In genomic region chr10:20059084-20059835, GRCh38 we compare ENCODE assay signal across 31 cellular contexts.
A peak's percentile ranks its signal among the peaks of the same experiment; 100 is the strongest.
DNase-seq lines count a peak whose midpoint lies in the region; ATAC-seq, FAIRE-seq and TF ChIP-seq lines count a peak whose summit lies in the region.
"Had no signal": no experiment of that assay in that cellular context is flagged by ENCODE, and none has a peak within 500 bp of the region (broad histone marks: within the 10 kb centered on the region; RNA-seq: fewer than 3 reads in every experiment).

No MANE protein-coding gene starts in this region.

- DNase-seq in HepG2 (ENCODE audit: low spot score): no peak
- peak; percentile 4 for DNase-seq in fibroblast of villous mesenchyme (ENCODE audit: low read depth)
- peak; percentile 71 for DNase-seq in myocyte (ENCODE audit: low read depth)
- DNase-seq in activated CD4-positive, alpha-beta T cell treated with anti-CD3 and anti-CD28 coated beads, Interleukin-2, amount 50 U/mL, for 4 hours: no peak
- no peak for DNase-seq in esophagus squamous epithelium (lab: John Stamatoyannopoulos, UW)
- DNase-seq: activated B cell treated with CpG ODN at 0.5 μM for 24 hours; activated CD8-positive, alpha-beta memory T cell treated with anti-CD3 and anti-CD28 coated beads, Interleukin-2, amount 50 U/mL, for 4 hours; body of pancreas; COR-L47; DMS79; effector CD8-positive, alpha-beta T cell; islet precursor cell; naive B cell; NCI-H1048; NCI-H2029; NCI-H345; nucleus accumbens; OCI-M1; spleen; stimulated activated CD4-positive, alpha-beta T cell treated with anti-CD3 and anti-CD28 coated beads, Interleukin-4, amount 100 ng/mL, for 1 hour; T-helper 9 cell had no signal

- TF ChIP-seq POLR2A in HepG2 (IDR thresholded peaks at IDR 0.05; ENCODE audit: insufficient read depth in 1 of 2, low read depth in 2 of 2, low read length in 2 of 2) (no peak), esophagus squamous epithelium (IDR thresholded peaks at IDR 0.05) (no peak)

- no peak overlapping the region for H3K4me2 ChIP-seq in HepG2 (ENCODE audit: low read depth, low read length)
- H3K4me2 ChIP-seq: BLaER1 treated with 17β-estradiol and CSF1 and Interleukin-3, amounts not matched to agents 10 nM and 100 nM had no signal

- 16% methylated on average over 3 of the region's 3 CpGs for WGBS in liver
- WGBS in HepG2 (ENCODE audit: low lambda C conversion rate): 19% methylated on average over 3 of the region's 3 CpGs
- WGBS in esophagus squamous epithelium, 2 donors: 23 to 28% methylated on average over 3 of the region's 3 CpGs

- CTCF ChIA-PET in HepG2 (lab: Yijun Ruan, JAX; ENCODE audit: low intra/inter-chr PET ratio, low total read pairs): no interaction called here

- H3K9me3 ChIP-seq in liver (ENCODE audit: control insufficient read depth in 4 of 4, low read length in 3 of 4): no peaks in the 10 kb centered on the region
- 0 out of 2 replicates have a peak, but pooled peaks cover under 1% of the 10 kb centered on the region for H3K9me3 ChIP-seq in HepG2 (ENCODE audit: low read length)
- H3K9me3 ChIP-seq in esophagus squamous epithelium: peaks cover 0 to 4% (median 0%) of the 10 kb centered on the region in 3 donors
- H3K9me3 ChIP-seq: body of pancreas, suprapubic skin had no signal

- H3K27me3 ChIP-seq in liver (ENCODE audit: control insufficient read depth in 4 of 4, insufficient read depth in 4 of 4, low read length in 3 of 4): no peaks in the 10 kb centered on the region
- H3K27me3 ChIP-seq in HepG2 (ENCODE audit: control insufficient read depth in 1 of 2, insufficient read depth in 2 of 2, low read length in 2 of 2): no peaks in the 10 kb centered on the region
- H3K27me3 ChIP-seq in esophagus squamous epithelium: no peaks in the 10 kb centered on the region
- H3K27me3 ChIP-seq: BLaER1 treated with 17β-estradiol and CSF1 and Interleukin-3, amounts not matched to agents 10 nM and 100 nM; body of pancreas; spleen; suprapubic skin had no signal

- POLR2A ChIA-PET in HepG2 (lab: Yijun Ruan, JAX): no interaction called here

- H3K4me1 ChIP-seq in liver (ENCODE audit: control insufficient read depth in 4 of 4, insufficient read depth in 4 of 4, low read length in 3 of 4) (peaks cover 4 to 22% (median 16%) of the 10 kb centered on the region in 4 donors), HepG2 (ENCODE audit: insufficient read depth, low read length) (no peaks in the 10 kb centered on the region), esophagus squamous epithelium (peaks cover 6 to 18% (median 9%) of the 10 kb centered on the region in 3 donors)
- H3K4me1 ChIP-seq: BLaER1 treated with 17β-estradiol and CSF1 and Interleukin-3, amounts not matched to agents 10 nM and 100 nM; body of pancreas; spleen had no signal

- H3K4me3 ChIP-seq in liver (ENCODE audit: low read depth in 1 of 3, low read length in 3 of 3) (no peak overlapping the region), HepG2 (replicated peaks in 1 of 3; ENCODE audit: insufficient read depth in 1 of 3, low read depth in 2 of 3, low read length in 3 of 3) (no peak overlapping the region), fibroblast of villous mesenchyme (ENCODE audit: low read depth, low read length) (no peak overlapping the region), esophagus squamous epithelium (no peak overlapping the region)
- H3K4me3 ChIP-seq: BLaER1 treated with 17β-estradiol and CSF1 and Interleukin-3, amounts not matched to agents 10 nM and 100 nM; body of pancreas; spleen; suprapubic skin had no signal

- TF ChIP-seq CTCF in liver (IDR thresholded peaks at IDR 0.05; ENCODE audit: low read depth, low read length, missing input control): no peak
- TF ChIP-seq CTCF in HepG2 (CRISPR knock-in tag; IDR thresholded peaks at IDR 0.05): no peak
- no peak for TF ChIP-seq CTCF in fibroblast of villous mesenchyme (IDR thresholded peaks at IDR 0.05; ENCODE audit: insufficient read depth, low read depth, low read length)
- TF ChIP-seq CTCF in esophagus squamous epithelium (IDR thresholded peaks at IDR 0.05): no peak

- H3K9ac ChIP-seq in liver (ENCODE audit: low read depth in 1 of 2, low read length in 2 of 2) (no peak overlapping the region), HepG2 (ENCODE audit: insufficient read depth, low read depth, low read length) (no peak overlapping the region)
- H3K9ac ChIP-seq: BLaER1 treated with 17β-estradiol and CSF1 and Interleukin-3, amounts not matched to agents 10 nM and 100 nM had no signal

- intact Hi-C loops in HepG2 (cut with micrococcal nuclease; ENCODE audit: unreplicated experiment): no loop called here
- intact Hi-C loops in esophagus squamous epithelium (cut with DNase I): no loop called here

- ATAC-seq in HepG2 (no peak), HG03108 (IDR thresholded peaks at IDR 0.05; ENCODE audit: unreplicated experiment) (no peak), GM19035 (IDR thresholded peaks at IDR 0.05; ENCODE audit: unreplicated experiment) (no peak)
- ATAC-seq: activated naive CD4-positive, alpha-beta T cell treated with anti-CD3 and anti-CD28 coated beads, Interleukin-2, amount 50 U/mL, for 72 hours; body of pancreas; stimulated activated memory B cell treated with anti-CD40 and anti-IgM and Interleukin-4, amounts not matched to agents 10 μg/mL and 1 μg/mL and 100 μg/mL, for 72 hours had no signal

- BruUV-seq in HepG2 (replicated peaks; lab: Mats Ljungman, UMichigan): no TSS peak

- H3K79me2 ChIP-seq in HepG2 (ENCODE audit: insufficient read depth, low read length): no peaks in the 10 kb centered on the region

- H3K36me3 ChIP-seq in liver (ENCODE audit: control insufficient read depth in 4 of 4, insufficient read depth in 3 of 4, low read depth in 1 of 4, low read length in 3 of 4) (no peaks in the 10 kb centered on the region), HepG2 (replicated peaks in 1 of 2; ENCODE audit: control insufficient read depth in 1 of 2, insufficient read depth in 2 of 2, low read length in 2 of 2) (no peaks in the 10 kb centered on the region), esophagus squamous epithelium (no peaks in the 10 kb centered on the region)
- H3K36me3 ChIP-seq: spleen, suprapubic skin had no signal

- no peaks in the 10 kb centered on the region for H4K20me1 ChIP-seq in HepG2 (ENCODE audit: insufficient read depth, low read length)

- H3K27ac ChIP-seq in liver (ENCODE audit: low read depth in 1 of 2, low read length in 2 of 2) (peak overlapping the region; percentile 48 to 67), HepG2 (ENCODE audit: extremely low read length, insufficient read depth, low read length) (no peak overlapping the region), esophagus squamous epithelium (peak overlapping the region in 2 of 4 donors; percentile 9 to 31)
- H3K27ac ChIP-seq: BLaER1 treated with 17β-estradiol and CSF1 and Interleukin-3, amounts not matched to agents 10 nM and 100 nM; body of pancreas; spleen; suprapubic skin had no signal

- no peak overlapping the region for H2AFZ ChIP-seq in HepG2 (ENCODE audit: low read length)

- in situ Hi-C loops in HepG2 (cut with HindIII; ENCODE audit: extremely low pct_ligation_motif_present, low pct_unique_long_range_greater_than_20kb): no loop called here

- TF ChIP-seq EP300 in HepG2 (IDR thresholded peaks at IDR 0.05; ENCODE audit: low read depth in 2 of 2, low read length in 2 of 2): no peak
- TF ChIP-seq EP300 in HepG2 (CRISPR knock-in tag; IDR thresholded peaks at IDR 0.05; ENCODE audit: borderline replicate concordance): no peak

- peak in 1 of 2 donors; percentile 52 for TF ChIP-seq RAD21 in liver (IDR thresholded peaks at IDR 0.05)
- no peak for TF ChIP-seq RAD21 in HepG2 (CRISPR knock-in tag; IDR thresholded peaks at IDR 0.05)

- no peak for FAIRE-seq in HepG2 (lab: Jason Lieb, UNC)
- FAIRE-seq: colon, H1, urothelium cell line had no signal

TF ChIP-seq in liver, 16 proteins besides CTCF, POLR2A, EP300 and RAD21 (continues in another document):
- TF ChIP-seq ZBTB33 (IDR thresholded peaks at IDR 0.05) (peak; percentile 36), FOXA2 (IDR thresholded peaks at IDR 0.05) (no peak), MAX (IDR thresholded peaks at IDR 0.05) (no peak), JUND (IDR thresholded peaks at IDR 0.05) (no peak)

TF ChIP-seq in HepG2, 621 proteins besides CTCF, POLR2A, EP300 and RAD21 (continues in another document):
- TF ChIP-seq KLF11 (CRISPR knock-in tag; IDR thresholded peaks at IDR 0.05) (no peak), SRSF4 (IDR thresholded peaks at IDR 0.05; ENCODE audit: low read depth, low read length, poor library complexity, severe bottlenecking) (no peak), IKZF1 (IDR thresholded peaks at IDR 0.05) (no peak), ZNF75D (CRISPR knock-in tag; IDR thresholded peaks at IDR 0.05; ENCODE audit: borderline replicate concordance) (no peak), SP5 (CRISPR knock-in tag; IDR thresholded peaks at IDR 0.05; ENCODE audit: borderline replicate concordance, low read depth) (no peak), ZNF563 (CRISPR knock-in tag; IDR thresholded peaks at IDR 0.05) (no peak), BCL3 (CRISPR knock-in tag; IDR thresholded peaks at IDR 0.05) (no peak), FOXP4 (CRISPR knock-in tag; IDR thresholded peaks at IDR 0.05) (no peak), TBX3 (IDR thresholded peaks at IDR 0.05; ENCODE audit: borderline replicate concordance) (no peak)

Comparison
In these comparisons a context has a peak if more than half of its experiments do, and no peak if none do; other contexts are left out.
1. DNase-seq: peak in fibroblast of villous mesenchyme (single experiment) and myocyte (single experiment); none in HepG2 (single experiment), activated CD4-positive, alpha-beta T cell treated with anti-CD3 and anti-CD28 coated beads, Interleukin-2, amount 50 U/mL, for 4 hours (0 of 2) and esophagus squamous epithelium (single experiment).